In the genomic region with DNA sequence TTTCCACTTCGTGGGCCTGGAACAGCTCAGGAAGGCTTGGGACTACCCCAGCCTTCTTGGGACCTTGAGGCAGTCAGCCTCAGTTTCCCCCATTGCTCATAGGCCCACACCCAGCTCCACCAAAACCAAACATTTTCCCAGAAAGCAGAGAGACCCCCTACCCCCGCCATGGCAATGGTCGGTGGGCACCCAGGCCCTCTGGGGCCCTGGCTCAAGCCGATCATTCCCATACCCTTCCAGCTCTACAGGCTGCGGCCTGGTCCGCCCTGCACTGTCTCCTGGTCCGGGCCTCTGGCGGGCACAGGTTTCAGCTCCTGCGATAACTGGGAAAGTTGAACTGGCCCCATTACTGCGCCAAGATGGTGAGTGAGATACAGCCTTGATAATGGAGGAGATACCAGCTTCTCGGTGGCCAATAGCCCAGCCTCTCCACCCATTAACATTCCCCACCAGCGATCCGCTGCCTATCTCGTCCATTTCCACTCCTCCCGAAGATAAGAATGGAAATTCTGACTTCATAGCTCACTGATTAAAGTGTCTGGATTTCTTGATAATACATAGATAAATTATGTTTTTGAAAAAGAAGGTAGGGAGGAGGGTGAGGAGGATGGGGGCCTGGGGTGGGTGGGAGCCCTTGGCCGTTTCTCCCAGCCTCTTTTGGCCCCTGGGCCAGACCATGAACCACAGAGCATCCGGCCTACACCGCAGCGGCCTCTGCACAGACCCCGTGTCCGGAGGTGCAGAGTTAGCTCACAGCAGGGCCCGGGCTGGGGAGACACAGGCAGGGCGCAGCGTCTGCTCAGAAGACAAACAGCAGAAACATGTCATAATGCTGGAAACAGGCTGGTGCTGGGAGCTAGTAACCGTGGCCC, we compare ENCODE assay signal across 1 cellular context.
TF ChIP-seq lines count a peak whose summit lies in the region.

No MANE protein-coding gene starts in this region.

TF ChIP-seq in IMR-90, 13 proteins besides CTCF, POLR2A, EP300 and RAD21:
- no peak for TF ChIP-seq RCOR1 (IDR thresholded peaks at IDR 0.05; ENCODE audit: insufficient replicate concordance, low read length)
- TF ChIP-seq FOS (IDR thresholded peaks at IDR 0.05; ENCODE audit: low read depth, low read length) = no peak
- no peak for TF ChIP-seq CEBPB (IDR thresholded peaks at IDR 0.05; ENCODE audit: low read depth, low read length)
- TF ChIP-seq BHLHE40 (IDR thresholded peaks at IDR 0.05; ENCODE audit: low read depth, low read length) = no peak
